Comparison of ENCODE assay signal across 9 cellular contexts in genomic region chr4:110636231-110636676, GRCh38. TPM values are rescaled to one million over a fixed set of nuclear protein-coding genes. Genes with fewer than 3 reads are reported as not detected.
A peak's percentile ranks its signal among the peaks of the same experiment; 100 is the strongest.
DNase-seq lines count a peak whose midpoint lies in the region; ATAC-seq, FAIRE-seq and TF ChIP-seq lines count a peak whose summit lies in the region.
"Had no signal": no experiment of that assay in that cellular context is flagged by ENCODE, and none has a peak within 500 bp of the region (broad histone marks: within the 10 kb centered on the region; RNA-seq: fewer than 3 reads in every experiment).

No MANE protein-coding gene starts in this region.

- H3K4me1 ChIP-seq in SJSA1 (replicated peaks) (peaks cover 20% of the 10 kb centered on the region), iPS-15b (ENCODE audit: control insufficient read depth, insufficient read depth, low read length) (peaks cover 19% of the 10 kb centered on the region), smooth muscle cell (ENCODE audit: low read depth) (peaks cover 15% of the 10 kb centered on the region)

- peaks cover 4% of the 10 kb centered on the region for H3K36me3 Mint-ChIP-seq in activated CD8-positive, alpha-beta T cell treated with anti-CD3 and anti-CD28 coated beads for 36 hours (ENCODE audit: low read depth)

- H3K9ac ChIP-seq in iPS-15b (ENCODE audit: low read depth, low read length): no peak overlapping the region
- H3K9ac ChIP-seq in smooth muscle cell (ENCODE audit: low read depth): peak overlapping the region; percentile 94

- H3K9me3 ChIP-seq in SJSA1 (replicated peaks) (no peaks in the 10 kb centered on the region), iPS-15b (ENCODE audit: control insufficient read depth, insufficient read depth, low read length) (no peaks in the 10 kb centered on the region), smooth muscle cell (replicated peaks; ENCODE audit: low read depth) (no peaks in the 10 kb centered on the region)

- H3K4me3 ChIP-seq in SJSA1 (peak overlapping the region; percentile 61), iPS-15b (ENCODE audit: low read depth, low read length) (peak overlapping the region; percentile 80), smooth muscle cell (peak overlapping the region; percentile 65)

- CTCF ChIA-PET in activated CD8-positive, alpha-beta T cell treated with anti-CD3 and anti-CD28 coated beads for 36 hours (lab: Charles Lee): interaction anchor here (1.2 kb wide), 1 partner anchor 16 kb away, joined by 4 read pairs; no protein-coding TSS in a partner anchor

- FAIRE-seq in H54 (lab: Jason Lieb, UNC): no peak
- FAIRE-seq in D721Med (lab: Jason Lieb, UNC): no peak

- TF ChIP-seq CTCF in smooth muscle cell (IDR thresholded peaks at IDR 0.05; ENCODE audit: borderline replicate concordance, insufficient read depth, poor library complexity, severe bottlenecking) (no peak), D721Med (IDR thresholded peaks at IDR 0.05; ENCODE audit: insufficient read depth, missing control alignments) (no peak)
- no peak for TF ChIP-seq CTCF in activated CD8-positive, alpha-beta T cell treated with anti-CD3 and anti-CD28 coated beads for 36 hours (IDR thresholded peaks at IDR 0.05)

- H3K4me2 ChIP-seq in smooth muscle cell: peak overlapping the region; percentile 98

- POLR2A ChIA-PET in activated CD8-positive, alpha-beta T cell treated with anti-CD3 and anti-CD28 coated beads for 36 hours (lab: Charles Lee): no interaction called here

- H4K20me1 ChIP-seq in smooth muscle cell (ENCODE audit: low read depth): peaks cover 10% of the 10 kb centered on the region

- peaks cover 32% of the 10 kb centered on the region for H3K36me3 ChIP-seq in SJSA1
- no peaks in the 10 kb centered on the region for H3K36me3 ChIP-seq in iPS-15b (ENCODE audit: control insufficient read depth, insufficient read depth, low read length)
- no peaks in the 10 kb centered on the region for H3K36me3 ChIP-seq in smooth muscle cell (ENCODE audit: low read depth)

- H3K9me3 Mint-ChIP-seq in activated CD8-positive, alpha-beta T cell treated with anti-CD3 and anti-CD28 coated beads for 36 hours: peaks cover 5% of the 10 kb centered on the region

- H3K79me2 ChIP-seq in smooth muscle cell (ENCODE audit: low read depth): peaks cover 100% of the 10 kb centered on the region

- intact Hi-C loops in activated CD8-positive, alpha-beta T cell treated with anti-CD3 and anti-CD28 coated beads for 36 hours (cut with micrococcal nuclease): loop anchor here (10.0 kb wide), 1 partner anchor 1879 kb away; the partner anchor contains the start of gene NEUROG2

- peaks cover 16% of the 10 kb centered on the region for H3F3A ChIP-seq in smooth muscle cell (ENCODE audit: low read depth)

- H3K4me3 Mint-ChIP-seq in activated CD8-positive, alpha-beta T cell treated with anti-CD3 and anti-CD28 coated beads for 36 hours: no peak overlapping the region

- 2% methylated on average over 11 of the region's 11 CpGs for WGBS in smooth muscle cell (ENCODE audit: low lambda C conversion rate)

- no peak overlapping the region for H3K27ac Mint-ChIP-seq in activated CD8-positive, alpha-beta T cell treated with anti-CD3 and anti-CD28 coated beads for 36 hours
- H3K27ac Mint-ChIP-seq: IgD-negative memory B cell had no signal

- no peak overlapping the region for H2AFZ ChIP-seq in smooth muscle cell (ENCODE audit: low read depth)

- H3K27ac ChIP-seq in SJSA1: peak overlapping the region; percentile 43
- peak overlapping the region; percentile 95 for H3K27ac ChIP-seq in smooth muscle cell (ENCODE audit: low read depth)

- no peak for ATAC-seq in activated CD8-positive, alpha-beta T cell treated with anti-CD3 and anti-CD28 coated beads for 36 hours
- ATAC-seq in HG02610 (IDR thresholded peaks at IDR 0.05; ENCODE audit: unreplicated experiment): no peak

- DNase-seq in H54 (ENCODE audit: insufficient read length, low spot score): peak; percentile 32
- peak in 1 of 2 experiments; percentile 74 for DNase-seq in SJSA1 (ENCODE audit: low read depth in 1 of 2, low spot score in 2 of 2)
- no peak for DNase-seq in smooth muscle cell (lab: John Stamatoyannopoulos, UW; ENCODE audit: unreplicated experiment)
- no peak for DNase-seq in activated CD8-positive, alpha-beta T cell treated with anti-CD3 and anti-CD28 coated beads for 36 hours
- no peak for DNase-seq in D721Med (ENCODE audit: insufficient read length, low spot score)
- DNase-seq: GF-D8 had no signal

- no peaks in the 10 kb centered on the region for H3K27me3 ChIP-seq in SJSA1 (replicated peaks)
- H3K27me3 ChIP-seq in iPS-15b (ENCODE audit: control insufficient read depth, insufficient read depth, low read length): peaks cover 96% of the 10 kb centered on the region
- H3K27me3 ChIP-seq in smooth muscle cell (ENCODE audit: low read depth): no peaks in the 10 kb centered on the region

- peaks cover 10% of the 10 kb centered on the region for H3K4me1 Mint-ChIP-seq in activated CD8-positive, alpha-beta T cell treated with anti-CD3 and anti-CD28 coated beads for 36 hours (ENCODE audit: low read depth)

- H3K27me3 Mint-ChIP-seq in activated CD8-positive, alpha-beta T cell treated with anti-CD3 and anti-CD28 coated beads for 36 hours: peaks cover 86% of the 10 kb centered on the region

- no peak for TF ChIP-seq POLR2A in H54 (IDR thresholded peaks at IDR 0.05; ENCODE audit: low read depth, low read length)

RNA-seq across cellular contexts. Expression of gene PITX2, which starts 13.4 kb away (rescaled TPM):
- total RNA-seq in SJSA1 (2014; rRNA removed; shearing (Covaris generic)): 20.6 and 21.7 TPM in 2 replicates
- 269 and 289 TPM in 2 replicates for total RNA-seq in smooth muscle cell
- polyA plus RNA-seq in smooth muscle cell: 382 and 543 TPM in 2 replicates
- not detected for total RNA-seq in activated CD8-positive, alpha-beta T cell treated with anti-CD3 and anti-CD28 coated beads for 36 hours
- polyA plus RNA-seq: IgD-negative memory B cell had no signal

Comparison
In these comparisons a context has a peak if more than half of its experiments do, and no peak if none do; other contexts are left out.
1. RNA of gene PITX2, which starts 13.4 kb away (total RNA-seq): 269 to 289 TPM in smooth muscle cell and 20.6 to 21.7 TPM in SJSA1; not detected in activated CD8-positive, alpha-beta T cell treated with anti-CD3 and anti-CD28 coated beads for 36 hours; every median in the first group is over 10 times any median in the second.
2. Peak in every context shown above with its lines, with median percentiles within 50 percentile points of each other: H3K4me3 ChIP-seq.